Comparison of ENCODE assay signal across 8 cellular contexts in the genomic region with DNA sequence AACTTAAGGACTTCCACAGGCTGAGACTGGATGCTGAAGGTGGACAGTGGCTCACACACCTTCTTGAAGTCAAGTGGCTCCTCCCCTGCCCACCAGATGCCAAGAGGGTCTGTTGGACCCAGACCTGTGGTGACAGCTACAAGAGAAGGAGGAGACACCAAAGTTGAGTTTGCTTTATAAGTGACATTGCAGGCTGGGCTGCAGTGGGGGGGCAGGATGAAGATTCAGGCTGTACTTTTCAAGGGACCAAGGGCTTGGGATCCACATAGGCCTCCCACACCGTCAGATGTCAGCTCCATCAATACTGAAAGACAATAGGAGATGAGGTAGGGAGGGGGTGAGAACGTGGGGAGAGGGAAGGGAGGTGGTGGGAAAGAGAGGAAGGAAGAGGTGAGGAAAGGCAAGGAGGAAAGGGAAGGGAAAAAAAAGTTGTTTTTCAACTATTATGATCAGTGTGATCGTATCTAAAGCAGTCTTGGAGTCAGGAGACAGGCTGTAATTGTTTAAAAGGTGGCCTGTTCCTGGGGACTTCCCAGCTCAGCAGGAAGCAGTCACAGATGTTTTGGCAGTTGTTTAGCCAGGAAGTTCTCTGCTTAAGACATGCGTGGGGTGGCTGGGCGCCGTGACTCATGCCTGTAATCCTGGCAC.
DNase-seq lines count a peak whose midpoint lies in the region; ATAC-seq and TF ChIP-seq lines count a peak whose summit lies in the region.

No MANE protein-coding gene starts in this region.

- peak; percentile 59 for ATAC-seq in GM19467 (IDR thresholded peaks at IDR 0.05; ENCODE audit: unreplicated experiment)

- intact Hi-C loops in A673 (cut with micrococcal nuclease; ENCODE audit: unreplicated experiment), result no loop called here

- H2AFZ ChIP-seq in fibroblast of lung (ENCODE audit: low read length), result no peak overlapping the region

- peaks cover 29% of the 10 kb centered on the region for H3K4me1 ChIP-seq in A673 (ENCODE audit: insufficient read depth, low read length, poor library complexity, severe bottlenecking)
- no peaks in the 10 kb centered on the region for H3K4me1 ChIP-seq in fibroblast of lung (ENCODE audit: control insufficient read depth, extremely low read depth, insufficient read depth, low read length)

- DNase-seq in A673 (ENCODE audit: low spot score), result peak; percentile 92
- DNase-seq in activated CD8-positive, alpha-beta memory T cell treated with anti-CD3 and anti-CD28 coated beads, Interleukin-2, amount 50 U/mL, for 24 hours (ENCODE audit: extremely low read depth), result peak; percentile 38
- peak; percentile 18 to 78 for DNase-seq in fibroblast of lung (ENCODE audit: low read depth in 2 of 2)
- DNase-seq in progenitor cell of endocrine pancreas (ENCODE audit: low spot score, unreplicated experiment), result no peak
- no peak for DNase-seq in NCI-H1436 treated with DMSO at 0.1 percent for 48 hours (lab: John Stamatoyannopoulos, UW)
- DNase-seq in midbrain (lab: John Stamatoyannopoulos, UW), result no peak

- H3K4me1 Mint-ChIP-seq in progenitor cell of endocrine pancreas (ENCODE audit: low read depth), result peaks cover 34% of the 10 kb centered on the region

- no peak overlapping the region for H3K4me2 ChIP-seq in fibroblast of lung (ENCODE audit: extremely low read depth, insufficient read depth, low read length)

- POLR2A ChIA-PET in A673 (lab: Charles Lee; ENCODE audit: low non-redundant PET), result no interaction called here

- H3K27me3 Mint-ChIP-seq in progenitor cell of endocrine pancreas, result no peaks in the 10 kb centered on the region

- H3K4me3 ChIP-seq in A673 (ENCODE audit: low read depth, low read length, poor library complexity, severe bottlenecking), result no peak overlapping the region
- no peak overlapping the region for H3K4me3 ChIP-seq in fibroblast of lung (replicated peaks in 1 of 4; ENCODE audit: control extremely low read depth in 1 of 4, insufficient read depth in 1 of 4, low read depth in 3 of 4, low read length in 4 of 4)

- no peak overlapping the region for H3K9ac ChIP-seq in fibroblast of lung (ENCODE audit: insufficient read depth, low read length)

- H3K27ac Mint-ChIP-seq in progenitor cell of endocrine pancreas, result peak overlapping the region; percentile 66

- H3K36me3 Mint-ChIP-seq in progenitor cell of endocrine pancreas (ENCODE audit: insufficient read depth), result peaks cover 3% of the 10 kb centered on the region

- no peaks in the 10 kb centered on the region for H4K20me1 ChIP-seq in fibroblast of lung (ENCODE audit: control insufficient read depth, extremely low read depth, insufficient read depth, low read length)

- H3K9me3 Mint-ChIP-seq in progenitor cell of endocrine pancreas (ENCODE audit: low read depth), result peaks cover 17% of the 10 kb centered on the region

- H3K27me3 ChIP-seq in A673 (replicated peaks; ENCODE audit: insufficient read depth, low read depth, low read length, poor library complexity) (no peaks in the 10 kb centered on the region), fibroblast of lung (ENCODE audit: control insufficient read depth, insufficient read depth, low read length) (no peaks in the 10 kb centered on the region)

- H3K27ac ChIP-seq in A673 (ENCODE audit: low read depth, low read length, poor library complexity, severe bottlenecking), result peak overlapping the region; percentile 73
- H3K27ac ChIP-seq in KOPT-K1 (ENCODE audit: low read depth, low read length, poor library complexity, severe bottlenecking), result peak overlapping the region; percentile 15
- no peak overlapping the region for H3K27ac ChIP-seq in fibroblast of lung (ENCODE audit: insufficient read depth, low read length)

- H3K4me3 Mint-ChIP-seq in progenitor cell of endocrine pancreas (ENCODE audit: low read depth), result no peak overlapping the region

- H3K36me3 ChIP-seq in A673 (ENCODE audit: insufficient read depth, low read length, poor library complexity, severe bottlenecking) (no peaks in the 10 kb centered on the region), KOPT-K1 (ENCODE audit: insufficient read depth, low read length) (no peaks in the 10 kb centered on the region), fibroblast of lung (ENCODE audit: control insufficient read depth, insufficient read depth, low read length) (no peaks in the 10 kb centered on the region)

- no peaks in the 10 kb centered on the region for H3K79me2 ChIP-seq in fibroblast of lung (ENCODE audit: control insufficient read depth, insufficient read depth, low read length)

- BruUV-seq in A673 (replicated peaks; lab: Mats Ljungman, UMichigan), result no TSS peak

- H3K9me3 ChIP-seq in A673 (ENCODE audit: low read depth, low read length, poor library complexity, severe bottlenecking), result no peaks in the 10 kb centered on the region
- H3K9me3 ChIP-seq in KOPT-K1 (ENCODE audit: insufficient read depth, low read length, poor library complexity, severe bottlenecking), result peaks cover 47% of the 10 kb centered on the region
- H3K9me3 ChIP-seq in fibroblast of lung (ENCODE audit: control insufficient read depth, insufficient read depth, low read depth, low read length), result no peaks in the 10 kb centered on the region

- TF ChIP-seq CTCF in A673 (conservative IDR thresholded peaks at IDR 0.05; ENCODE audit: low read depth, low read length), result no peak
- TF ChIP-seq CTCF in fibroblast of lung (conservative IDR thresholded peaks at IDR 0.05 in 1 of 2, IDR thresholded peaks at IDR 0.05 in 1 of 2; ENCODE audit: low read depth in 1 of 2, low read length in 2 of 2), result no peak
- TF ChIP-seq CTCF in progenitor cell of endocrine pancreas (IDR thresholded peaks at IDR 0.05; ENCODE audit: unreplicated experiment), result no peak

- CTCF ChIA-PET in A673 (lab: Charles Lee), result no interaction called here

Comparison
In these comparisons a context has a peak if more than half of its experiments do, and no peak if none do; other contexts are left out.
1. DNase-seq: peak in A673 (single experiment), activated CD8-positive, alpha-beta memory T cell treated with anti-CD3 and anti-CD28 coated beads, Interleukin-2, amount 50 U/mL, for 24 hours (single experiment) and fibroblast of lung (2 of 2); none in progenitor cell of endocrine pancreas (single experiment), NCI-H1436 treated with DMSO at 0.1 percent for 48 hours (single experiment) and midbrain (single experiment).